ENCODE assay signal across 28 cellular contexts in the genomic region with DNA sequence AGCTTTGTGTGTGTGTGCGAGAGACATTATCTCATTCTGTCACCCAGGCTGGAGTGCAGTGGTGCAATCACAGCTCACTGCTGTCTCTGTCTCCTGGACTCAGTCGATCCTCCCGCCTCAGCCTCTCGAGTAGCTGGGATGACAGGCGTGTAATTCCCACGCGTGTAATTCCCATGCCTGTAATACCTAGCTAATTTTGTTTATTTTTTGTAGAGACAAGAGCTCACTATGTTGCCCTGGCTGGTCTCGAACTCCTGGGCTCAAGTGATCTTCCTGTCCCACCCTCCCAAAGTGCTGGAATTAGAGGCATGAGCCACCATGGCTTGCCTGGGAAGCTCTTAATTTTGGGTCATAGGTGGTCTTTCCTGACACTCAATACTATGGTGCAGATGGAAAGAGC.
"Had no signal": no experiment of that assay in that cellular context is flagged by ENCODE, and none has a peak within 500 bp of the region (broad histone marks: within the 10 kb centered on the region; RNA-seq: fewer than 3 reads in every experiment).

No MANE protein-coding gene starts in this region.

- H3K27ac Mint-ChIP-seq: activated CD4-positive, alpha-beta memory T cell treated with anti-CD3 and anti-CD28 coated beads, Interleukin-2, amount 10 ng/mL, durations not matched to agents 7 days and 5 days; activated CD4-positive, alpha-beta T cell treated with anti-CD3 and anti-CD28 coated beads for 36 hours; activated CD4-positive, alpha-beta T cell treated with anti-CD3 and anti-CD28 coated beads, Interleukin-2, amount 10 ng/mL, durations not matched to agents 7 days and 5 days; activated naive CD4-positive, alpha-beta T cell treated with anti-CD3 and anti-CD28 coated beads for 36 hours; activated naive CD4-positive, alpha-beta T cell treated with anti-CD3 and anti-CD28 coated beads, Interleukin-2, amount 50 U/mL, for 24 hours; activated naive CD8-positive, alpha-beta T cell treated with anti-CD3 and anti-CD28 coated beads for 36 hours; activated naive CD8-positive, alpha-beta T cell treated with anti-CD3 and anti-CD28 coated beads, Interleukin-2, amount 50 U/mL, for 24 hours; activated T-cell treated with anti-CD3 and anti-CD28 coated beads, Interleukin-2, amount 50 U/mL, for 24 hours; activated T-cell treated with anti-CD3 and anti-CD28 coated beads, Interleukin-2, amount 50 U/mL, for 72 hours; effector memory CD8-positive, alpha-beta T cell; T-helper 17 cell had no signal

- H3K4me3 Mint-ChIP-seq: activated CD4-positive, alpha-beta memory T cell treated with anti-CD3 and anti-CD28 coated beads, Interleukin-2, amount 10 ng/mL, durations not matched to agents 7 days and 5 days; activated CD4-positive, alpha-beta T cell treated with anti-CD3 and anti-CD28 coated beads for 36 hours; activated CD4-positive, alpha-beta T cell treated with anti-CD3 and anti-CD28 coated beads, Interleukin-2, amount 10 ng/mL, durations not matched to agents 7 days and 5 days; activated naive CD4-positive, alpha-beta T cell treated with anti-CD3 and anti-CD28 coated beads for 36 hours; activated naive CD4-positive, alpha-beta T cell treated with anti-CD3 and anti-CD28 coated beads, Interleukin-2, amount 50 U/mL, for 24 hours; activated naive CD8-positive, alpha-beta T cell treated with anti-CD3 and anti-CD28 coated beads for 36 hours; activated naive CD8-positive, alpha-beta T cell treated with anti-CD3 and anti-CD28 coated beads, Interleukin-2, amount 50 U/mL, for 24 hours; activated T-cell treated with anti-CD3 and anti-CD28 coated beads, Interleukin-2, amount 50 U/mL, for 24 hours; activated T-cell treated with anti-CD3 and anti-CD28 coated beads, Interleukin-2, amount 50 U/mL, for 72 hours; effector memory CD8-positive, alpha-beta T cell; T-helper 17 cell had no signal

- H3K4me1 ChIP-seq: adrenal gland, body of pancreas, esophagus squamous epithelium, gastroesophageal sphincter had no signal

- H3K9me3 ChIP-seq: adrenal gland had no signal

- H3K36me3 ChIP-seq: adrenal gland, esophagus squamous epithelium, gastroesophageal sphincter had no signal

- H3K4me3 ChIP-seq: adrenal gland, body of pancreas, esophagus squamous epithelium, gastroesophageal sphincter had no signal

- H3K9me3 Mint-ChIP-seq: activated CD4-positive, alpha-beta memory T cell treated with anti-CD3 and anti-CD28 coated beads, Interleukin-2, amount 10 ng/mL, durations not matched to agents 7 days and 5 days; activated naive CD4-positive, alpha-beta T cell treated with anti-CD3 and anti-CD28 coated beads for 36 hours; activated naive CD4-positive, alpha-beta T cell treated with anti-CD3 and anti-CD28 coated beads, Interleukin-2, amount 50 U/mL, for 24 hours; activated naive CD8-positive, alpha-beta T cell treated with anti-CD3 and anti-CD28 coated beads, Interleukin-2, amount 50 U/mL, for 24 hours; activated T-cell treated with anti-CD3 and anti-CD28 coated beads, Interleukin-2, amount 50 U/mL, for 24 hours; activated T-cell treated with anti-CD3 and anti-CD28 coated beads, Interleukin-2, amount 50 U/mL, for 72 hours; effector memory CD8-positive, alpha-beta T cell had no signal

- H3K27ac ChIP-seq: adrenal gland, body of pancreas, epithelial cell of prostate, esophagus squamous epithelium, gastroesophageal sphincter had no signal

- H3K4me1 Mint-ChIP-seq: activated CD4-positive, alpha-beta memory T cell treated with anti-CD3 and anti-CD28 coated beads, Interleukin-2, amount 10 ng/mL, durations not matched to agents 7 days and 5 days; activated CD4-positive, alpha-beta T cell treated with anti-CD3 and anti-CD28 coated beads for 36 hours; activated CD4-positive, alpha-beta T cell treated with anti-CD3 and anti-CD28 coated beads, Interleukin-2, amount 10 ng/mL, durations not matched to agents 7 days and 5 days; activated naive CD4-positive, alpha-beta T cell treated with anti-CD3 and anti-CD28 coated beads, Interleukin-2, amount 50 U/mL, for 24 hours; activated naive CD8-positive, alpha-beta T cell treated with anti-CD3 and anti-CD28 coated beads for 36 hours; activated naive CD8-positive, alpha-beta T cell treated with anti-CD3 and anti-CD28 coated beads, Interleukin-2, amount 50 U/mL, for 24 hours had no signal

- ATAC-seq: activated CD4-positive, alpha-beta T cell treated with anti-CD3 and anti-CD28 coated beads for 36 hours; activated naive CD8-positive, alpha-beta T cell treated with anti-CD3 and anti-CD28 coated beads, Interleukin-2, amount 50 U/mL, for 24 hours; activated T-cell treated with anti-CD3 and anti-CD28 coated beads, Interleukin-2, amount 50 U/mL, for 72 hours; body of pancreas; effector memory CD8-positive, alpha-beta T cell; gastroesophageal sphincter; T-helper 17 cell had no signal

- DNase-seq: activated CD4-positive, alpha-beta memory T cell treated with anti-CD3 and anti-CD28 coated beads, Interleukin-2, amount 10 ng/mL, durations not matched to agents 7 days and 5 days; activated CD4-positive, alpha-beta T cell treated with anti-CD3 and anti-CD28 coated beads for 36 hours; activated CD4-positive, alpha-beta T cell treated with anti-CD3 and anti-CD28 coated beads, Interleukin-2, amount 10 ng/mL, durations not matched to agents 7 days and 5 days; activated CD4-positive, alpha-beta T cell treated with anti-CD3 and anti-CD28 coated beads, Interleukin-2, amount 50 U/mL, for 4 hours; activated CD4-positive, CD25-positive, alpha-beta regulatory T cell; activated CD4-positive, CD25-positive, alpha-beta regulatory T cell treated with anti-CD3 and anti-CD28 coated beads, Interleukin-2, amount 50 U/mL, for 72 hours; activated CD8-positive, alpha-beta memory T cell treated with anti-CD3 and anti-CD28 coated beads, Interleukin-2, amount 50 U/mL, for 48 hours; activated naive CD4-positive, alpha-beta T cell treated with anti-CD3 and anti-CD28 coated beads for 36 hours; activated naive CD8-positive, alpha-beta T cell treated with anti-CD3 and anti-CD28 coated beads for 36 hours; activated naive CD8-positive, alpha-beta T cell treated with anti-CD3 and anti-CD28 coated beads, Interleukin-2, amount 50 U/mL, for 24 hours; activated T-cell treated with anti-CD3 and anti-CD28 coated beads for 4 hours; activated T-cell treated with anti-CD3 and anti-CD28 coated beads, Interleukin-2, amount 50 U/mL, for 24 hours; activated T-cell treated with anti-CD3 and anti-CD28 coated beads, Interleukin-2, amount 50 U/mL, for 72 hours; adrenal gland; amygdala; body of pancreas; caudate nucleus; cortex of kidney; dermis blood vessel endothelial cell; effector CD4-positive, alpha-beta T cell; effector memory CD8-positive, alpha-beta T cell; esophagus squamous epithelium; foreskin melanocyte; T-helper 1 cell; T-helper 17 cell had no signal

- H3K36me3 Mint-ChIP-seq: activated naive CD4-positive, alpha-beta T cell treated with anti-CD3 and anti-CD28 coated beads, Interleukin-2, amount 50 U/mL, for 24 hours; activated naive CD8-positive, alpha-beta T cell treated with anti-CD3 and anti-CD28 coated beads for 36 hours had no signal

- H3K27me3 Mint-ChIP-seq: activated CD4-positive, alpha-beta memory T cell treated with anti-CD3 and anti-CD28 coated beads, Interleukin-2, amount 10 ng/mL, durations not matched to agents 7 days and 5 days; activated CD4-positive, alpha-beta T cell treated with anti-CD3 and anti-CD28 coated beads for 36 hours; activated naive CD4-positive, alpha-beta T cell treated with anti-CD3 and anti-CD28 coated beads, Interleukin-2, amount 50 U/mL, for 24 hours; activated naive CD8-positive, alpha-beta T cell treated with anti-CD3 and anti-CD28 coated beads for 36 hours; activated naive CD8-positive, alpha-beta T cell treated with anti-CD3 and anti-CD28 coated beads, Interleukin-2, amount 50 U/mL, for 24 hours; activated T-cell treated with anti-CD3 and anti-CD28 coated beads, Interleukin-2, amount 50 U/mL, for 24 hours had no signal

- H3K27me3 ChIP-seq: adrenal gland, body of pancreas, gastroesophageal sphincter had no signal
